ENCODE assay signal across 6 cellular contexts in the genomic region with DNA sequence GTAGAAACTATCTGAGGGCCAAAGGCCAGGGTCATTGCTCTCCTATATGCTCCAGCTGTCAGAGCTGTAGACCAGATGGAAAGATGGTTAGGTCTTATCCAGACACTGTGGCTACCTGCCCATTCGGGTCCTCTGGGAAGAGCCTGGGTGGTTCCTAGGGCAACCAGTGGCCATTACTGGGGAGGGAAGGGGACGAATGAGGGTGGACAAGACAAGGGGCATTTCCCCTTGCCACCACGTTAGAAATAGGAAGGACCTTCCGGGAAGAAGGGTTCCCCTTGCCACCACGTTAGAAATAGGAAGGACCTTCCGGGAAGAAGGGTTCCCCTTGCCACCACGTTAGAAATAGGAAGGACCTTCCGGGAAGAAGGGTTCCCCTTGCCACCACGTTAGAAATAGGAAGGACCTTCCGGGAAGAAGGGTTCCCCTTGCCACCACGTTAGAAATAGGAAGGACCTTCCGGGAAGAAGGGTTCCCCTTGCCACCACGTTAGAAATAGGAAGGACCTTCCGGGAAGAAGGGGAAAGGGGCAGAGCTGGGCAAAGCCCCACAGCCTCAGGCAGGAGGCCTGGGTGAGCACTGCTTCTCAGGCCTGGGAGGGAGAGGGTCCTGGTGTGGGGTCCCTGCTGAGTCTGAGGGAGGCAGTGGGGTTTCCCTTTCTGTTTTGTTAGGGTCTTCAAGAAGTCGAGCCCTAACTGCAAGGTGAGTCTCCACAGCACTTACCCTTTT. TPM values are rescaled to one million over a fixed set of nuclear protein-coding genes. Genes with fewer than 3 reads are reported as not detected.
DNase-seq lines count a peak whose midpoint lies in the region; ATAC-seq and TF ChIP-seq lines count a peak whose summit lies in the region.
"Not testable (repeated sequence)": the region's sequence is repeated elsewhere in the genome, so short reads cannot be mapped to it uniquely, and the experiment has no call there.

No MANE protein-coding gene starts in this region.

- peaks cover 20% of the 10 kb centered on the region for H3K4me1 ChIP-seq in upper lobe of right lung

- H3K36me3 Mint-ChIP-seq in T-helper 2 cell treated with Interferon-gamma antibody and Interleukin-4, amounts not matched to agents 5 μg/mL and 100 μg/mL, for 36 hours (ENCODE audit: low read depth) = peaks cover 63% of the 10 kb centered on the region
- H3K36me3 Mint-ChIP-seq in activated T-helper 2 cell treated with anti-CD3 and anti-CD28 coated beads, Interferon-gamma antibody, Interleukin-2, Interleukin-4, amounts not matched to agents 10 μg/mL and 5 μg/mL and 100 μg/mL, durations not matched to agents 14 hours and 24 hours and 36 hours (ENCODE audit: low read depth) = peaks cover 61% of the 10 kb centered on the region
- H3K36me3 Mint-ChIP-seq in effector memory CD8-positive, alpha-beta T cell (ENCODE audit: insufficient read depth) = peaks cover 49% of the 10 kb centered on the region
- peaks cover 22% of the 10 kb centered on the region for H3K36me3 Mint-ChIP-seq in nephron progenitor cell (ENCODE audit: low read depth)

- intact Hi-C loops in activated T-helper 2 cell treated with anti-CD3 and anti-CD28 coated beads, Interferon-gamma antibody, Interleukin-2, Interleukin-4, amounts not matched to agents 10 μg/mL and 5 μg/mL and 100 μg/mL, durations not matched to agents 14 hours and 24 hours and 36 hours (cut with micrococcal nuclease) = not testable (repeated sequence)
- intact Hi-C loops in upper lobe of right lung (cut with DNase I) = loop anchor here (10.0 kb wide), 1 partner anchor 170 kb away; no protein-coding TSS in a partner anchor

- ATAC-seq in effector memory CD8-positive, alpha-beta T cell (replicated peaks); upper lobe of right lung: not testable (repeated sequence)

- not testable (repeated sequence) for H3K27me3 Mint-ChIP-seq in T-helper 2 cell treated with Interferon-gamma antibody and Interleukin-4, amounts not matched to agents 5 μg/mL and 100 μg/mL, for 36 hours (ENCODE audit: low read depth); activated T-helper 2 cell treated with anti-CD3 and anti-CD28 coated beads, Interferon-gamma antibody, Interleukin-2, Interleukin-4, amounts not matched to agents 10 μg/mL and 5 μg/mL and 100 μg/mL, durations not matched to agents 14 hours and 24 hours and 36 hours (ENCODE audit: low read depth); effector memory CD8-positive, alpha-beta T cell; nephron progenitor cell (ENCODE audit: low read depth, poor library complexity)

- DNase-seq in GM06990 (ENCODE audit: extremely low read depth, insufficient read length); T-helper 2 cell treated with Interferon-gamma antibody and Interleukin-4, amounts not matched to agents 5 μg/mL and 100 μg/mL, for 36 hours (ENCODE audit: low spot score); activated T-helper 2 cell treated with anti-CD3 and anti-CD28 coated beads, Interferon-gamma antibody, Interleukin-2, Interleukin-4, amounts not matched to agents 10 μg/mL and 5 μg/mL and 100 μg/mL, durations not matched to agents 14 hours and 24 hours and 36 hours (ENCODE audit: low spot score); effector memory CD8-positive, alpha-beta T cell; nephron progenitor cell; upper lobe of right lung: not testable (repeated sequence)

- not testable (repeated sequence) for TF ChIP-seq CTCF in GM06990 (IDR thresholded peaks at IDR 0.05; ENCODE audit: insufficient read depth, low read length, poor library complexity, severe bottlenecking); nephron progenitor cell (IDR thresholded peaks at IDR 0.05); upper lobe of right lung (IDR thresholded peaks at IDR 0.05)

- H3K4me1 Mint-ChIP-seq in T-helper 2 cell treated with Interferon-gamma antibody and Interleukin-4, amounts not matched to agents 5 μg/mL and 100 μg/mL, for 36 hours (ENCODE audit: low read depth) = peaks cover 43% of the 10 kb centered on the region
- peaks cover 36% of the 10 kb centered on the region for H3K4me1 Mint-ChIP-seq in activated T-helper 2 cell treated with anti-CD3 and anti-CD28 coated beads, Interferon-gamma antibody, Interleukin-2, Interleukin-4, amounts not matched to agents 10 μg/mL and 5 μg/mL and 100 μg/mL, durations not matched to agents 14 hours and 24 hours and 36 hours (ENCODE audit: low read depth)
- peaks cover 45 to 58% of the 10 kb centered on the region in 2 donors for H3K4me1 Mint-ChIP-seq in effector memory CD8-positive, alpha-beta T cell (ENCODE audit: low read depth in 2 of 2)
- H3K4me1 Mint-ChIP-seq in nephron progenitor cell = peaks cover 16% of the 10 kb centered on the region

- H3K36me3 ChIP-seq in GM06990 (ENCODE audit: control insufficient read depth, insufficient read depth, low read length) = peaks cover 15% of the 10 kb centered on the region
- peaks cover 35% of the 10 kb centered on the region for H3K36me3 ChIP-seq in upper lobe of right lung

- peak overlapping the region; percentile 90 for H3K27ac Mint-ChIP-seq in T-helper 2 cell treated with Interferon-gamma antibody and Interleukin-4, amounts not matched to agents 5 μg/mL and 100 μg/mL, for 36 hours
- peak overlapping the region; percentile 86 for H3K27ac Mint-ChIP-seq in activated T-helper 2 cell treated with anti-CD3 and anti-CD28 coated beads, Interferon-gamma antibody, Interleukin-2, Interleukin-4, amounts not matched to agents 10 μg/mL and 5 μg/mL and 100 μg/mL, durations not matched to agents 14 hours and 24 hours and 36 hours
- peak overlapping the region; percentile 93 for H3K27ac Mint-ChIP-seq in effector memory CD8-positive, alpha-beta T cell
- peak overlapping the region; percentile 18 for H3K27ac Mint-ChIP-seq in nephron progenitor cell

- H3K9me3 ChIP-seq in upper lobe of right lung = not testable (repeated sequence)

- H3K4me3 ChIP-seq in GM06990 (replicated peaks; ENCODE audit: low read depth, low read length) = peak overlapping the region; percentile 5; the same call in 1 of the 2 replicates
- H3K4me3 ChIP-seq in upper lobe of right lung = not testable (repeated sequence)

- H3K27ac ChIP-seq in upper lobe of right lung = peak overlapping the region; percentile 47

- not testable (repeated sequence) for H3K9me3 Mint-ChIP-seq in T-helper 2 cell treated with Interferon-gamma antibody and Interleukin-4, amounts not matched to agents 5 μg/mL and 100 μg/mL, for 36 hours; activated T-helper 2 cell treated with anti-CD3 and anti-CD28 coated beads, Interferon-gamma antibody, Interleukin-2, Interleukin-4, amounts not matched to agents 10 μg/mL and 5 μg/mL and 100 μg/mL, durations not matched to agents 14 hours and 24 hours and 36 hours; effector memory CD8-positive, alpha-beta T cell; nephron progenitor cell

- not testable (repeated sequence) for H3K27me3 ChIP-seq in GM06990 (replicated peaks; ENCODE audit: control insufficient read depth, insufficient read depth, low read length); upper lobe of right lung

- peak overlapping the region; percentile 85 for H3K4me3 Mint-ChIP-seq in T-helper 2 cell treated with Interferon-gamma antibody and Interleukin-4, amounts not matched to agents 5 μg/mL and 100 μg/mL, for 36 hours
- peak overlapping the region; percentile 78 for H3K4me3 Mint-ChIP-seq in activated T-helper 2 cell treated with anti-CD3 and anti-CD28 coated beads, Interferon-gamma antibody, Interleukin-2, Interleukin-4, amounts not matched to agents 10 μg/mL and 5 μg/mL and 100 μg/mL, durations not matched to agents 14 hours and 24 hours and 36 hours (ENCODE audit: low read depth)
- peak overlapping the region; percentile 81 to 96 for H3K4me3 Mint-ChIP-seq in effector memory CD8-positive, alpha-beta T cell
- H3K4me3 Mint-ChIP-seq in nephron progenitor cell = not testable (repeated sequence)

RNA-seq across cellular contexts. Expression of a gene that starts 4.1 kb away (rescaled TPM):
- 226 and 231 TPM in 2 replicates for total RNA-seq in activated T-helper 2 cell treated with anti-CD3 and anti-CD28 coated beads, Interferon-gamma antibody, Interleukin-2, Interleukin-4, amounts not matched to agents 10 μg/mL and 5 μg/mL and 100 μg/mL, durations not matched to agents 14 hours and 24 hours and 36 hours
- 131 TPM for total RNA-seq in upper lobe of right lung

RNA-seq across cellular contexts. Expression of a gene that starts 10.6 kb away (rescaled TPM):
- 115 and 116 TPM in 2 replicates for total RNA-seq in activated T-helper 2 cell treated with anti-CD3 and anti-CD28 coated beads, Interferon-gamma antibody, Interleukin-2, Interleukin-4, amounts not matched to agents 10 μg/mL and 5 μg/mL and 100 μg/mL, durations not matched to agents 14 hours and 24 hours and 36 hours
- total RNA-seq in upper lobe of right lung = 39.0 TPM

RNA-seq across cellular contexts. Expression of a gene that starts 16.7 kb away (rescaled TPM):
- 24.0 and 24.9 TPM in 2 replicates for total RNA-seq in activated T-helper 2 cell treated with anti-CD3 and anti-CD28 coated beads, Interferon-gamma antibody, Interleukin-2, Interleukin-4, amounts not matched to agents 10 μg/mL and 5 μg/mL and 100 μg/mL, durations not matched to agents 14 hours and 24 hours and 36 hours
- total RNA-seq in upper lobe of right lung = 23.2 TPM

RNA-seq across cellular contexts. Expression of a gene that starts 25.1 kb away (rescaled TPM):
- 0.09 TPM in 1 of 2 replicates, not detected in the other for total RNA-seq in activated T-helper 2 cell treated with anti-CD3 and anti-CD28 coated beads, Interferon-gamma antibody, Interleukin-2, Interleukin-4, amounts not matched to agents 10 μg/mL and 5 μg/mL and 100 μg/mL, durations not matched to agents 14 hours and 24 hours and 36 hours
- total RNA-seq in upper lobe of right lung = 9.6 TPM

RNA-seq across cellular contexts. Expression of a gene that starts 25.2 kb away (rescaled TPM):
- 1.8 and 2.3 TPM in 2 replicates for total RNA-seq in activated T-helper 2 cell treated with anti-CD3 and anti-CD28 coated beads, Interferon-gamma antibody, Interleukin-2, Interleukin-4, amounts not matched to agents 10 μg/mL and 5 μg/mL and 100 μg/mL, durations not matched to agents 14 hours and 24 hours and 36 hours
- 169 TPM for total RNA-seq in upper lobe of right lung

Comparison
In these comparisons a context has a peak if more than half of its experiments do, and no peak if none do; other contexts are left out.
1. H3K27ac Mint-ChIP-seq: peak in every context shown above with its lines; median percentile 93 in effector memory CD8-positive, alpha-beta T cell; 90 in T-helper 2 cell treated with Interferon-gamma antibody and Interleukin-4, amounts not matched to agents 5 μg/mL and 100 μg/mL, for 36 hours; 86 in activated T-helper 2 cell treated with anti-CD3 and anti-CD28 coated beads, Interferon-gamma antibody, Interleukin-2, Interleukin-4, amounts not matched to agents 10 μg/mL and 5 μg/mL and 100 μg/mL, durations not matched to agents 14 hours and 24 hours and 36 hours; 18 in nephron progenitor cell.